ENCODE assay signal across 1 cellular context in the genomic region with DNA sequence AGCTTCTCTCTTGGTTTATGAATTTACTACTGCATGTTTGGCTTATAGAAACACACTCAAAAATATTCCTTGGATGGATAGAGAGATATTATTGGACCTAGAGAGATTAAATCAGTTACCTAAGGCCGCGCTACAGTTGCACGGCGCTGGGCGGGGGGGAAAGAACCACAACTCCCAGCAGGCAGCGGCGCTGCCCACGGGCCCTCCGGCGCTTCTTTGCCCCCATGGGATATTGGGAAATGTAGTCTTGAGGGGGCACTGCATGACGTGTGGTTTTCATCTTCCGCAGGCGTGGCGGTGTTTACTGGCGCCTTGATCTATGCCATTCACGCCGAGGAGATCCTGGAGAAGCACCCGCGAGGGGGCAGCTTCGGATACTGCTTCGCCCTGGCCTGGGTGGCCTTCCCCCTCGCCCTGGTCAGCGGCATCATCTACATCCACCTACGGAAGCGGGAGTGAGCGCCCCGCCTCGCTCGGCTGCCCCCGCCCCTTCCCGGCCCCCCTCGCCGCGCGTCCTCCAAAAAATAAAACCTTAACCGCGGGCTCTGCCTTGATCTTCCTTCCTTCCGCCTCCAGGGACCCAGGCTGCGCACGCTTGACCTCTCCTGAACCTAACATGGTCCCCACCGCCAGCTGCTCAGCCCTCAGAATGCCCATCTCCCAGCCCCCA.
TF ChIP-seq lines count a peak whose summit lies in the region.

No MANE protein-coding gene starts in this region.

TF ChIP-seq in K562, 482 proteins besides CTCF, POLR2A, EP300 and RAD21 (continued from another document and continues in another):
- TF ChIP-seq, protein P1, sequence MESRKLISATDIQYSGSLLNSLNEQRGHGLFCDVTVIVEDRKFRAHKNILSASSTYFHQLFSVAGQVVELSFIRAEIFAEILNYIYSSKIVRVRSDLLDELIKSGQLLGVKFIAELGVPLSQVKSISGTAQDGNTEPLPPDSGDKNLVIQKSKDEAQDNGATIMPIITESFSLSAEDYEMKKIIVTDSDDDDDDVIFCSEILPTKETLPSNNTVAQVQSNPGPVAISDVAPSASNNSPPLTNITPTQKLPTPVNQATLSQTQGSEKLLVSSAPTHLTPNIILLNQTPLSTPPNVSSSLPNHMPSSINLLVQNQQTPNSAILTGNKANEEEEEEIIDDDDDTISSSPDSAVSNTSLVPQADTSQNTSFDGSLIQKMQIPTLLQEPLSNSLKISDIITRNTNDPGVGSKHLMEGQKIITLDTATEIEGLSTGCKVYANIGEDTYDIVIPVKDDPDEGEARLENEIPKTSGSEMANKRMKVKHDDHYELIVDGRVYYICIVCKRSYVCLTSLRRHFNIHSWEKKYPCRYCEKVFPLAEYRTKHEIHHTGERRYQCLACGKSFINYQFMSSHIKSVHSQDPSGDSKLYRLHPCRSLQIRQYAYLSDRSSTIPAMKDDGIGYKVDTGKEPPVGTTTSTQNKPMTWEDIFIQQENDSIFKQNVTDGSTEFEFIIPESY (CRISPR knock-in tag; IDR thresholded peaks at IDR 0.05) = peak; percentile 96
- TF ChIP-seq ZNF212 (CRISPR knock-in tag; IDR thresholded peaks at IDR 0.05) = no peak
- TF ChIP-seq, protein P2, sequence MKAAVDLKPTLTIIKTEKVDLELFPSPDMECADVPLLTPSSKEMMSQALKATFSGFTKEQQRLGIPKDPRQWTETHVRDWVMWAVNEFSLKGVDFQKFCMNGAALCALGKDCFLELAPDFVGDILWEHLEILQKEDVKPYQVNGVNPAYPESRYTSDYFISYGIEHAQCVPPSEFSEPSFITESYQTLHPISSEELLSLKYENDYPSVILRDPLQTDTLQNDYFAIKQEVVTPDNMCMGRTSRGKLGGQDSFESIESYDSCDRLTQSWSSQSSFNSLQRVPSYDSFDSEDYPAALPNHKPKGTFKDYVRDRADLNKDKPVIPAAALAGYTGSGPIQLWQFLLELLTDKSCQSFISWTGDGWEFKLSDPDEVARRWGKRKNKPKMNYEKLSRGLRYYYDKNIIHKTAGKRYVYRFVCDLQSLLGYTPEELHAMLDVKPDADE (conservative IDR thresholded peaks at IDR 0.05; ENCODE audit: control insufficient read depth, low read depth, low read length) = no peak
- TF ChIP-seq JUNB (CRISPR knock-in tag; conservative IDR thresholded peaks at IDR 0.05) = no peak
- TF ChIP-seq, protein P3, sequence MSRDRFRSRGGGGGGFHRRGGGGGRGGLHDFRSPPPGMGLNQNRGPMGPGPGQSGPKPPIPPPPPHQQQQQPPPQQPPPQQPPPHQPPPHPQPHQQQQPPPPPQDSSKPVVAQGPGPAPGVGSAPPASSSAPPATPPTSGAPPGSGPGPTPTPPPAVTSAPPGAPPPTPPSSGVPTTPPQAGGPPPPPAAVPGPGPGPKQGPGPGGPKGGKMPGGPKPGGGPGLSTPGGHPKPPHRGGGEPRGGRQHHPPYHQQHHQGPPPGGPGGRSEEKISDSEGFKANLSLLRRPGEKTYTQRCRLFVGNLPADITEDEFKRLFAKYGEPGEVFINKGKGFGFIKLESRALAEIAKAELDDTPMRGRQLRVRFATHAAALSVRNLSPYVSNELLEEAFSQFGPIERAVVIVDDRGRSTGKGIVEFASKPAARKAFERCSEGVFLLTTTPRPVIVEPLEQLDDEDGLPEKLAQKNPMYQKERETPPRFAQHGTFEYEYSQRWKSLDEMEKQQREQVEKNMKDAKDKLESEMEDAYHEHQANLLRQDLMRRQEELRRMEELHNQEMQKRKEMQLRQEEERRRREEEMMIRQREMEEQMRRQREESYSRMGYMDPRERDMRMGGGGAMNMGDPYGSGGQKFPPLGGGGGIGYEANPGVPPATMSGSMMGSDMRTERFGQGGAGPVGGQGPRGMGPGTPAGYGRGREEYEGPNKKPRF (IDR thresholded peaks at IDR 0.05; ENCODE audit: low read depth, low read length) = no peak
- TF ChIP-seq, protein P4, sequence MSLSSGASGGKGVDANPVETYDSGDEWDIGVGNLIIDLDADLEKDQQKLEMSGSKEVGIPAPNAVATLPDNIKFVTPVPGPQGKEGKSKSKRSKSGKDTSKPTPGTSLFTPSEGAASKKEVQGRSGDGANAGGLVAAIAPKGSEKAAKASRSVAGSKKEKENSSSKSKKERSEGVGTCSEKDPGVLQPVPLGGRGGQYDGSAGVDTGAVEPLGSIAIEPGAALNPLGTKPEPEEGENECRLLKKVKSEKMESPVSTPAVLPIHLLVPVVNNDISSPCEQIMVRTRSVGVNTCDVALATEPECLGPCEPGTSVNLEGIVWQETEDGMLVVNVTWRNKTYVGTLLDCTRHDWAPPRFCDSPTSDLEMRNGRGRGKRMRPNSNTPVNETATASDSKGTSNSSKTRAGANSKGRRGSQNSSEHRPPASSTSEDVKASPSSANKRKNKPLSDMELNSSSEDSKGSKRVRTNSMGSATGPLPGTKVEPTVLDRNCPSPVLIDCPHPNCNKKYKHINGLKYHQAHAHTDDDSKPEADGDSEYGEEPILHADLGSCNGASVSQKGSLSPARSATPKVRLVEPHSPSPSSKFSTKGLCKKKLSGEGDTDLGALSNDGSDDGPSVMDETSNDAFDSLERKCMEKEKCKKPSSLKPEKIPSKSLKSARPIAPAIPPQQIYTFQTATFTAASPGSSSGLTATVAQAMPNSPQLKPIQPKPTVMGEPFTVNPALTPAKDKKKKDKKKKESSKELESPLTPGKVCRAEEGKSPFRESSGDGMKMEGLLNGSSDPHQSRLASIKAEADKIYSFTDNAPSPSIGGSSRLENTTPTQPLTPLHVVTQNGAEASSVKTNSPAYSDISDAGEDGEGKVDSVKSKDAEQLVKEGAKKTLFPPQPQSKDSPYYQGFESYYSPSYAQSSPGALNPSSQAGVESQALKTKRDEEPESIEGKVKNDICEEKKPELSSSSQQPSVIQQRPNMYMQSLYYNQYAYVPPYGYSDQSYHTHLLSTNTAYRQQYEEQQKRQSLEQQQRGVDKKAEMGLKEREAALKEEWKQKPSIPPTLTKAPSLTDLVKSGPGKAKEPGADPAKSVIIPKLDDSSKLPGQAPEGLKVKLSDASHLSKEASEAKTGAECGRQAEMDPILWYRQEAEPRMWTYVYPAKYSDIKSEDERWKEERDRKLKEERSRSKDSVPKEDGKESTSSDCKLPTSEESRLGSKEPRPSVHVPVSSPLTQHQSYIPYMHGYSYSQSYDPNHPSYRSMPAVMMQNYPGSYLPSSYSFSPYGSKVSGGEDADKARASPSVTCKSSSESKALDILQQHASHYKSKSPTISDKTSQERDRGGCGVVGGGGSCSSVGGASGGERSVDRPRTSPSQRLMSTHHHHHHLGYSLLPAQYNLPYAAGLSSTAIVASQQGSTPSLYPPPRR (CRISPR knock-in tag; IDR thresholded peaks at IDR 0.05; ENCODE audit: borderline replicate concordance) = no peak
- TF ChIP-seq, protein P5, sequence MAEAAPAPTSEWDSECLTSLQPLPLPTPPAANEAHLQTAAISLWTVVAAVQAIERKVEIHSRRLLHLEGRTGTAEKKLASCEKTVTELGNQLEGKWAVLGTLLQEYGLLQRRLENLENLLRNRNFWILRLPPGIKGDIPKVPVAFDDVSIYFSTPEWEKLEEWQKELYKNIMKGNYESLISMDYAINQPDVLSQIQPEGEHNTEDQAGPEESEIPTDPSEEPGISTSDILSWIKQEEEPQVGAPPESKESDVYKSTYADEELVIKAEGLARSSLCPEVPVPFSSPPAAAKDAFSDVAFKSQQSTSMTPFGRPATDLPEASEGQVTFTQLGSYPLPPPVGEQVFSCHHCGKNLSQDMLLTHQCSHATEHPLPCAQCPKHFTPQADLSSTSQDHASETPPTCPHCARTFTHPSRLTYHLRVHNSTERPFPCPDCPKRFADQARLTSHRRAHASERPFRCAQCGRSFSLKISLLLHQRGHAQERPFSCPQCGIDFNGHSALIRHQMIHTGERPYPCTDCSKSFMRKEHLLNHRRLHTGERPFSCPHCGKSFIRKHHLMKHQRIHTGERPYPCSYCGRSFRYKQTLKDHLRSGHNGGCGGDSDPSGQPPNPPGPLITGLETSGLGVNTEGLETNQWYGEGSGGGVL (CRISPR knock-in tag; IDR thresholded peaks at IDR 0.05) = no peak
- TF ChIP-seq NFYB (IDR thresholded peaks at IDR 0.05; ENCODE audit: extremely low read depth, insufficient read length) = no peak
- TF ChIP-seq ELF1 (tag; IDR thresholded peaks at IDR 0.05) = no peak
- TF ChIP-seq, protein P6, sequence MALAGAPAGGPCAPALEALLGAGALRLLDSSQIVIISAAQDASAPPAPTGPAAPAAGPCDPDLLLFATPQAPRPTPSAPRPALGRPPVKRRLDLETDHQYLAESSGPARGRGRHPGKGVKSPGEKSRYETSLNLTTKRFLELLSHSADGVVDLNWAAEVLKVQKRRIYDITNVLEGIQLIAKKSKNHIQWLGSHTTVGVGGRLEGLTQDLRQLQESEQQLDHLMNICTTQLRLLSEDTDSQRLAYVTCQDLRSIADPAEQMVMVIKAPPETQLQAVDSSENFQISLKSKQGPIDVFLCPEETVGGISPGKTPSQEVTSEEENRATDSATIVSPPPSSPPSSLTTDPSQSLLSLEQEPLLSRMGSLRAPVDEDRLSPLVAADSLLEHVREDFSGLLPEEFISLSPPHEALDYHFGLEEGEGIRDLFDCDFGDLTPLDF (CRISPR knock-in tag; IDR thresholded peaks at IDR 0.05) = no peak
- no peak for TF ChIP-seq ZNF41 (CRISPR knock-in tag; conservative IDR thresholded peaks at IDR 0.05)
- TF ChIP-seq ZNF217 (CRISPR knock-in tag; IDR thresholded peaks at IDR 0.05) = no peak
- TF ChIP-seq ZNF785 (CRISPR knock-in tag; IDR thresholded peaks at IDR 0.05) = no peak
- TF ChIP-seq, protein P7, sequence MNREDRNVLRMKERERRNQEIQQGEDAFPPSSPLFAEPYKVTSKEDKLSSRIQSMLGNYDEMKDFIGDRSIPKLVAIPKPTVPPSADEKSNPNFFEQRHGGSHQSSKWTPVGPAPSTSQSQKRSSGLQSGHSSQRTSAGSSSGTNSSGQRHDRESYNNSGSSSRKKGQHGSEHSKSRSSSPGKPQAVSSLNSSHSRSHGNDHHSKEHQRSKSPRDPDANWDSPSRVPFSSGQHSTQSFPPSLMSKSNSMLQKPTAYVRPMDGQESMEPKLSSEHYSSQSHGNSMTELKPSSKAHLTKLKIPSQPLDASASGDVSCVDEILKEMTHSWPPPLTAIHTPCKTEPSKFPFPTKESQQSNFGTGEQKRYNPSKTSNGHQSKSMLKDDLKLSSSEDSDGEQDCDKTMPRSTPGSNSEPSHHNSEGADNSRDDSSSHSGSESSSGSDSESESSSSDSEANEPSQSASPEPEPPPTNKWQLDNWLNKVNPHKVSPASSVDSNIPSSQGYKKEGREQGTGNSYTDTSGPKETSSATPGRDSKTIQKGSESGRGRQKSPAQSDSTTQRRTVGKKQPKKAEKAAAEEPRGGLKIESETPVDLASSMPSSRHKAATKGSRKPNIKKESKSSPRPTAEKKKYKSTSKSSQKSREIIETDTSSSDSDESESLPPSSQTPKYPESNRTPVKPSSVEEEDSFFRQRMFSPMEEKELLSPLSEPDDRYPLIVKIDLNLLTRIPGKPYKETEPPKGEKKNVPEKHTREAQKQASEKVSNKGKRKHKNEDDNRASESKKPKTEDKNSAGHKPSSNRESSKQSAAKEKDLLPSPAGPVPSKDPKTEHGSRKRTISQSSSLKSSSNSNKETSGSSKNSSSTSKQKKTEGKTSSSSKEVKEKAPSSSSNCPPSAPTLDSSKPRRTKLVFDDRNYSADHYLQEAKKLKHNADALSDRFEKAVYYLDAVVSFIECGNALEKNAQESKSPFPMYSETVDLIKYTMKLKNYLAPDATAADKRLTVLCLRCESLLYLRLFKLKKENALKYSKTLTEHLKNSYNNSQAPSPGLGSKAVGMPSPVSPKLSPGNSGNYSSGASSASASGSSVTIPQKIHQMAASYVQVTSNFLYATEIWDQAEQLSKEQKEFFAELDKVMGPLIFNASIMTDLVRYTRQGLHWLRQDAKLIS (CRISPR knock-in tag; IDR thresholded peaks at IDR 0.05) = no peak
- TF ChIP-seq, protein P8, sequence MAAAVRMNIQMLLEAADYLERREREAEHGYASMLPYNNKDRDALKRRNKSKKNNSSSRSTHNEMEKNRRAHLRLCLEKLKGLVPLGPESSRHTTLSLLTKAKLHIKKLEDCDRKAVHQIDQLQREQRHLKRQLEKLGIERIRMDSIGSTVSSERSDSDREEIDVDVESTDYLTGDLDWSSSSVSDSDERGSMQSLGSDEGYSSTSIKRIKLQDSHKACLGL (CRISPR knock-in tag; IDR thresholded peaks at IDR 0.05; ENCODE audit: borderline replicate concordance, poor library complexity, severe bottlenecking) = no peak
- TF ChIP-seq HDAC8 (tag; IDR thresholded peaks at IDR 0.05) = no peak
- TF ChIP-seq GATAD2A (IDR thresholded peaks at IDR 0.05) = no peak
- no peak for TF ChIP-seq NFE2L1 (tag; IDR thresholded peaks at IDR 0.05; ENCODE audit: borderline replicate concordance, low read depth)
- no peak for TF ChIP-seq ARID2 (IDR thresholded peaks at IDR 0.05)
- TF ChIP-seq RBBP5 (IDR thresholded peaks at IDR 0.05; ENCODE audit: borderline replicate concordance, insufficient read depth, low read length, poor library complexity, severe bottlenecking) = no peak
- peak; percentile 48; the same call in 1 of the 2 replicates for TF ChIP-seq POLR2G (IDR thresholded peaks at IDR 0.05; ENCODE audit: low read depth, low read length)
- no peak for TF ChIP-seq RBM14 (IDR thresholded peaks at IDR 0.05; ENCODE audit: borderline replicate concordance, insufficient read depth, low read depth, low read length)
- 0 out of 2 replicates have a peak, but pooled peaks have one; percentile 33 for TF ChIP-seq ERF (CRISPR knock-in tag; IDR thresholded peaks at IDR 0.05)
- no peak for TF ChIP-seq ASH1L (IDR thresholded peaks at IDR 0.05; ENCODE audit: borderline replicate concordance, low read depth, partially characterized antibody)
- no peak for TF ChIP-seq ZBTB1 (CRISPR knock-in tag; IDR thresholded peaks at IDR 0.05; ENCODE audit: borderline replicate concordance, low read depth)
- TF ChIP-seq SMAD1 (IDR thresholded peaks at IDR 0.05; ENCODE audit: low read depth, low read length, partially characterized antibody) = no peak
- peak; percentile 85 for TF ChIP-seq HCFC1 (IDR thresholded peaks at IDR 0.05; ENCODE audit: low read depth, low read length)
- TF ChIP-seq DPF2 (IDR thresholded peaks at IDR 0.05) = no peak
- TF ChIP-seq YY1 (IDR thresholded peaks at IDR 0.05; ENCODE audit: borderline replicate concordance in 1 of 3, control insufficient read depth in 1 of 3, extremely low read depth in 1 of 3, insufficient read depth in 3 of 3, insufficient read length in 1 of 3, insufficient replicate concordance in 2 of 3, low read depth in 1 of 3, low read length in 2 of 3) = peak in 1 of 3 experiments; percentile 26
- TF ChIP-seq, protein P9, sequence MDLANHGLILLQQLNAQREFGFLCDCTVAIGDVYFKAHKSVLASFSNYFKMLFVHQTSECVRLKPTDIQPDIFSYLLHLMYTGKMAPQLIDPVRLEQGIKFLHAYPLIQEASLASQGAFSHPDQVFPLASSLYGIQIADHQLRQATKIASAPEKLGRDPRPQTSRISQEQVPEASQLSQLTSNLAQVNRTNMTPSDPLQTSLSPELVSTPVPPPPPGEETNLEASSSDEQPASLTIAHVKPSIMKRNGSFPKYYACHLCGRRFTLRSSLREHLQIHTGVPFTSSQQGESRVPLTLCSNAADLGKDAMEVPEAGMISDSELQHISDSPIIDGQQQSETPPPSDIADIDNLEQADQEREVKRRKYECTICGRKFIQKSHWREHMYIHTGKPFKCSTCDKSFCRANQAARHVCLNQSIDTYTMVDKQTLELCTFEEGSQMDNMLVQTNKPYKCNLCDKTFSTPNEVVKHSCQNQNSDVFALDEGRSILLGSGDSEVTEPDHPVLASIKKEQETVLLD (IDR thresholded peaks at IDR 0.05) = no peak
- no peak for TF ChIP-seq ZEB2 (IDR thresholded peaks at IDR 0.05)
- TF ChIP-seq, protein P10, sequence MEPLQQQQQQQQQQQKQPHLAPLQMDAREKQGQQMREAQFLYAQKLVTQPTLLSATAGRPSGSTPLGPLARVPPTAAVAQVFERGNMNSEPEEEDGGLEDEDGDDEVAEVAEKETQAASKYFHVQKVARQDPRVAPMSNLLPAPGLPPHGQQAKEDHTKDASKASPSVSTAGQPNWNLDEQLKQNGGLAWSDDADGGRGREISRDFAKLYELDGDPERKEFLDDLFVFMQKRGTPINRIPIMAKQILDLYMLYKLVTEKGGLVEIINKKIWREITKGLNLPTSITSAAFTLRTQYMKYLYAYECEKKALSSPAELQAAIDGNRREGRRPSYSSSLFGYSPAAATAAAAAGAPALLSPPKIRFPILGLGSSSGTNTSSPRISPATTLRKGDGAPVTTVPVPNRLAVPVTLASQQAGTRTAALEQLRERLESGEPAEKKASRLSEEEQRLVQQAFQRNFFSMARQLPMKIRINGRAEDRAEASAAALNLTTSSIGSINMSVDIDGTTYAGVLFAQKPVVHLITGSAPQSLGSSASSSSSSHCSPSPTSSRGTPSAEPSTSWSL (CRISPR knock-in tag; IDR thresholded peaks at IDR 0.05; ENCODE audit: borderline replicate concordance) = no peak
